Comparison of ENCODE assay signal across 20 cellular contexts in genomic region chr21:36547464-36547863, GRCh38.
DNase-seq lines count a peak whose midpoint lies in the region; ATAC-seq, FAIRE-seq and TF ChIP-seq lines count a peak whose summit lies in the region.
"Had no signal": no experiment of that assay in that cellular context is flagged by ENCODE, and none has a peak within 500 bp of the region (broad histone marks: within the 10 kb centered on the region; RNA-seq: fewer than 3 reads in every experiment).

No MANE protein-coding gene starts in this region.

- H3K27ac ChIP-seq in liver (ENCODE audit: low read depth in 1 of 2, low read length in 2 of 2) (peak overlapping the region in 1 of 2 donors; percentile 47), HepG2 (ENCODE audit: extremely low read length, insufficient read depth, low read length) (no peak overlapping the region), body of pancreas (no peak overlapping the region), right lobe of liver (no peak overlapping the region)
- H3K27ac ChIP-seq: A549 had no signal

- no peaks in the 10 kb centered on the region for H3K4me1 Mint-ChIP-seq in activated T-cell treated with anti-CD3 and anti-CD28 coated beads, Interleukin-2, amount 50 U/mL, for 24 hours (ENCODE audit: low read depth)

- TF ChIP-seq CTCF in liver (IDR thresholded peaks at IDR 0.05; ENCODE audit: low read depth, low read length, missing input control), result no peak
- no peak for TF ChIP-seq CTCF in HepG2 (CRISPR knock-in tag; IDR thresholded peaks at IDR 0.05)
- TF ChIP-seq CTCF in body of pancreas (IDR thresholded peaks at IDR 0.05), result no peak
- no peak for TF ChIP-seq CTCF in right lobe of liver (IDR thresholded peaks at IDR 0.05)

- TF ChIP-seq POLR2A in HepG2 (IDR thresholded peaks at IDR 0.05; ENCODE audit: insufficient read depth in 1 of 2, low read depth in 2 of 2, low read length in 2 of 2), result no peak
- no peak for TF ChIP-seq POLR2A in body of pancreas (IDR thresholded peaks at IDR 0.05)
- TF ChIP-seq POLR2A in right lobe of liver (IDR thresholded peaks at IDR 0.05), result no peak

- H3K9me3 Mint-ChIP-seq in activated T-cell treated with anti-CD3 and anti-CD28 coated beads, Interleukin-2, amount 50 U/mL, for 24 hours, result no peaks in the 10 kb centered on the region
- H3K9me3 Mint-ChIP-seq: CD14-positive monocyte; CD8-positive, alpha-beta T cell; IgD-negative memory B cell had no signal

- no peak overlapping the region for H3K9ac ChIP-seq in liver (ENCODE audit: low read depth in 1 of 2, low read length in 2 of 2)
- H3K9ac ChIP-seq in HepG2 (ENCODE audit: insufficient read depth, low read depth, low read length), result no peak overlapping the region

- no peak overlapping the region for H3K4me3 Mint-ChIP-seq in activated T-cell treated with anti-CD3 and anti-CD28 coated beads, Interleukin-2, amount 50 U/mL, for 24 hours
- H3K4me3 Mint-ChIP-seq: CD14-positive monocyte; CD8-positive, alpha-beta T cell; IgD-negative memory B cell had no signal

- no peaks in the 10 kb centered on the region for H3K27me3 ChIP-seq in liver (ENCODE audit: control insufficient read depth in 4 of 4, insufficient read depth in 4 of 4, low read length in 3 of 4)
- H3K27me3 ChIP-seq in HepG2 (ENCODE audit: control insufficient read depth in 1 of 2, insufficient read depth in 2 of 2, low read length in 2 of 2), result peaks cover 1 to 19% of the 10 kb centered on the region in 2 experiments; a peak in 4 of 5 replicates
- peaks cover 0 to 5% of the 10 kb centered on the region in 2 donors for H3K27me3 ChIP-seq in body of pancreas
- H3K27me3 ChIP-seq in right lobe of liver, result no peaks in the 10 kb centered on the region

- H3K36me3 Mint-ChIP-seq in activated T-cell treated with anti-CD3 and anti-CD28 coated beads, Interleukin-2, amount 50 U/mL, for 24 hours (ENCODE audit: low read depth), result no peaks in the 10 kb centered on the region
- H3K36me3 Mint-ChIP-seq: CD14-positive monocyte; CD8-positive, alpha-beta T cell; IgD-negative memory B cell had no signal

- CTCF ChIA-PET in HepG2 (lab: Yijun Ruan, JAX; ENCODE audit: low intra/inter-chr PET ratio, low total read pairs), result no interaction called here

- no TSS peak for BruUV-seq in HepG2 (replicated peaks; lab: Mats Ljungman, UMichigan)

- 78% methylated on average over 14 of the region's 14 CpGs for WGBS in liver
- 70% methylated on average over 10 of the region's 14 CpGs for WGBS in HepG2 (ENCODE audit: low lambda C conversion rate)
- WGBS in body of pancreas, 2 donors, result 44 to 54% methylated on average over 6 to 14 of the region's 14 CpGs
- 74% methylated on average over 6 of the region's 14 CpGs for WGBS in right lobe of liver (ENCODE audit: insufficient coverage, low coverage, low lambda C conversion rate, missing lambda C conversion rate)

- TF ChIP-seq EP300 in HepG2 (IDR thresholded peaks at IDR 0.05; ENCODE audit: low read depth in 2 of 2, low read length in 2 of 2), result no peak
- no peak for TF ChIP-seq EP300 in HepG2 (CRISPR knock-in tag; IDR thresholded peaks at IDR 0.05; ENCODE audit: borderline replicate concordance)

- no peak for FAIRE-seq in HepG2 (lab: Jason Lieb, UNC)
- FAIRE-seq: A549, D721Med, G401.6, GM12891, H1 had no signal

- H3K4me3 ChIP-seq in liver (ENCODE audit: low read depth in 1 of 3, low read length in 3 of 3) (no peak overlapping the region), HepG2 (replicated peaks in 1 of 3; ENCODE audit: insufficient read depth in 1 of 3, low read depth in 2 of 3, low read length in 3 of 3) (no peak overlapping the region), body of pancreas (no peak overlapping the region), right lobe of liver (no peak overlapping the region)
- H3K4me3 ChIP-seq: A549, HAP-1 had no signal

- H3K9me3 ChIP-seq in liver (ENCODE audit: control insufficient read depth in 4 of 4, low read length in 3 of 4) (no peaks in the 10 kb centered on the region), HepG2 (ENCODE audit: low read length) (no peaks in the 10 kb centered on the region), body of pancreas (no peaks in the 10 kb centered on the region), right lobe of liver (no peaks in the 10 kb centered on the region)
- H3K9me3 ChIP-seq: A549, HAP-1 had no signal

- POLR2A ChIA-PET in HepG2 (lab: Yijun Ruan, JAX), result no interaction called here

- peaks cover 11 to 47% (median 34%) of the 10 kb centered on the region in 4 donors for H3K4me1 ChIP-seq in liver (ENCODE audit: control insufficient read depth in 4 of 4, insufficient read depth in 4 of 4, low read length in 3 of 4)
- peaks cover 21% of the 10 kb centered on the region for H3K4me1 ChIP-seq in HepG2 (ENCODE audit: insufficient read depth, low read length)
- peaks cover 3% of the 10 kb centered on the region for H3K4me1 ChIP-seq in body of pancreas
- peaks cover 0 to 37% (median 20%) of the 10 kb centered on the region in 4 donors for H3K4me1 ChIP-seq in right lobe of liver
- H3K4me1 ChIP-seq: A549, HAP-1 had no signal

- TF ChIP-seq RAD21 in liver (IDR thresholded peaks at IDR 0.05) (no peak), HepG2 (CRISPR knock-in tag; IDR thresholded peaks at IDR 0.05) (no peak)

- H3K36me3 ChIP-seq in liver (ENCODE audit: control insufficient read depth in 4 of 4, insufficient read depth in 3 of 4, low read depth in 1 of 4, low read length in 3 of 4), result no peaks in the 10 kb centered on the region
- no peaks in the 10 kb centered on the region for H3K36me3 ChIP-seq in HepG2 (replicated peaks in 1 of 2; ENCODE audit: control insufficient read depth in 1 of 2, insufficient read depth in 2 of 2, low read length in 2 of 2)
- H3K36me3 ChIP-seq in body of pancreas (replicated peaks in 1 of 2; ENCODE audit: insufficient read depth in 1 of 2, low read depth in 2 of 2), result no peaks in the 10 kb centered on the region
- no peaks in the 10 kb centered on the region for H3K36me3 ChIP-seq in right lobe of liver
- H3K36me3 ChIP-seq: HAP-1 had no signal

- DNase-seq in HepG2 (ENCODE audit: low spot score) (no peak), body of pancreas (peak in 2 of 4 donors; percentile 14 to 20), right lobe of liver (peak in 2 of 3 donors; percentile 51), NAMALWA (ENCODE audit: low spot score) (no peak)
- DNase-seq in activated T-cell treated with anti-CD3 and anti-CD28 coated beads, Interleukin-2, amount 50 U/mL, for 24 hours, result no peak
- DNase-seq: CD8-positive, alpha-beta T cell; COR-L47; DMS153; DMS79 treated with DMSO at 0.1 percent for 48 hours; EL had no signal

- ATAC-seq in HepG2 (no peak), body of pancreas (peak; percentile 57), right lobe of liver (peak in 3 of 4 donors; percentile 20 to 59 (median 41)), GM18858 (IDR thresholded peaks at IDR 0.05; ENCODE audit: unreplicated experiment) (no peak)
- ATAC-seq: A549; CD8-positive, alpha-beta T cell had no signal

- no peaks in the 10 kb centered on the region for H4K20me1 ChIP-seq in HepG2 (ENCODE audit: insufficient read depth, low read length)

- no peak overlapping the region for H3K4me2 ChIP-seq in HepG2 (ENCODE audit: low read depth, low read length)
- H3K4me2 ChIP-seq: A549 had no signal

- intact Hi-C loops in HepG2 (cut with micrococcal nuclease; ENCODE audit: unreplicated experiment) (no loop called here), body of pancreas (cut with DNase I) (no loop called here), right lobe of liver (cut with DNase I) (no loop called here)

- H3K27ac Mint-ChIP-seq in activated T-cell treated with anti-CD3 and anti-CD28 coated beads, Interleukin-2, amount 50 U/mL, for 24 hours, result no peak overlapping the region
- H3K27ac Mint-ChIP-seq: CD14-positive monocyte; CD8-positive, alpha-beta T cell had no signal

- in situ Hi-C loops in HepG2 (cut with HindIII; ENCODE audit: extremely low pct_ligation_motif_present, low pct_unique_long_range_greater_than_20kb), result no loop called here

- H3K27me3 Mint-ChIP-seq in activated T-cell treated with anti-CD3 and anti-CD28 coated beads, Interleukin-2, amount 50 U/mL, for 24 hours, result peaks cover 24% of the 10 kb centered on the region

- no peak overlapping the region for H2AFZ ChIP-seq in HepG2 (ENCODE audit: low read length)

- H3K79me2 ChIP-seq in HepG2 (ENCODE audit: insufficient read depth, low read length), result no peaks in the 10 kb centered on the region

TF ChIP-seq in liver, 16 proteins besides CTCF, POLR2A, EP300 and RAD21 (continues in another document):
- TF ChIP-seq MAX (IDR thresholded peaks at IDR 0.05), result no peak
- no peak for TF ChIP-seq HNF4G (IDR thresholded peaks at IDR 0.05)
- TF ChIP-seq NR2F2 (IDR thresholded peaks at IDR 0.05), result no peak
- peak; percentile 56 for TF ChIP-seq YY1 (IDR thresholded peaks at IDR 0.05)
- TF ChIP-seq RXRA (IDR thresholded peaks at IDR 0.05), result peak in 1 of 2 donors; percentile 46
- TF ChIP-seq HNF4A (conservative IDR thresholded peaks at IDR 0.05), result peak in 1 of 2 donors; percentile 41
- no peak for TF ChIP-seq GABPA (IDR thresholded peaks at IDR 0.05 in 1 of 2, conservative IDR thresholded peaks at IDR 0.05 in 1 of 2)
- TF ChIP-seq FOXA2 (IDR thresholded peaks at IDR 0.05), result no peak

TF ChIP-seq in HepG2, 621 proteins besides CTCF, POLR2A, EP300 and RAD21 (continues in another document):
- TF ChIP-seq ZNF773 (CRISPR knock-in tag; IDR thresholded peaks at IDR 0.05; ENCODE audit: borderline replicate concordance) (no peak), HES4 (CRISPR knock-in tag; IDR thresholded peaks at IDR 0.05; ENCODE audit: borderline replicate concordance) (no peak), ZNF709 (CRISPR knock-in tag; IDR thresholded peaks at IDR 0.05) (no peak), BCLAF1 (IDR thresholded peaks at IDR 0.05) (no peak), ZBTB7A (CRISPR knock-in tag; IDR thresholded peaks at IDR 0.05) (no peak), MED8 (CRISPR knock-in tag; IDR thresholded peaks at IDR 0.05; ENCODE audit: insufficient replicate concordance) (no peak)

Comparison
In these comparisons a context has a peak if more than half of its experiments do, and no peak if none do; other contexts are left out.
1. ATAC-seq: peak in body of pancreas (single experiment) and right lobe of liver (3 of 4); none in HepG2 (single experiment) and GM18858 (single experiment).
2. DNase-seq: peak in right lobe of liver (2 of 3); none in HepG2 (single experiment), activated T-cell treated with anti-CD3 and anti-CD28 coated beads, Interleukin-2, amount 50 U/mL, for 24 hours (single experiment) and NAMALWA (single experiment).